In genomic region chr3:132038198-132038825, GRCh38 we compare ENCODE assay signal across 8 cellular contexts. TPM values are rescaled to one million over a fixed set of nuclear protein-coding genes. Genes with fewer than 3 reads are reported as not detected.
DNase-seq lines count a peak whose midpoint lies in the region; ATAC-seq and TF ChIP-seq lines count a peak whose summit lies in the region.

No MANE protein-coding gene starts in this region.

- no peaks in the 10 kb centered on the region for H3F3A ChIP-seq in SK-N-SH (replicated peaks; ENCODE audit: insufficient read depth)

- TF ChIP-seq EP300 in SK-N-SH (IDR thresholded peaks at IDR 0.05; ENCODE audit: borderline replicate concordance in 1 of 2, low read depth in 1 of 2, low read length in 1 of 2): no peak

- no peak overlapping the region for H3K27ac ChIP-seq in SK-N-SH (ENCODE audit: low read depth in 2 of 2, low read length in 1 of 2)
- no peak overlapping the region for H3K27ac ChIP-seq in gastrocnemius medialis

- H3K4me1 ChIP-seq in SK-N-SH (ENCODE audit: control insufficient read depth in 1 of 2, insufficient read depth in 2 of 2, low read depth in 1 of 2, low read length in 1 of 2) (peaks cover 0 to 8% of the 10 kb centered on the region in 2 experiments; a peak in 1 of 4 replicates), gastrocnemius medialis (no peaks in the 10 kb centered on the region), HAP-1 (peaks cover 4% of the 10 kb centered on the region; the same call in 1 of the 2 replicates)

- 0% methylated on average over 1 of the region's 1 CpG for WGBS in SK-N-SH (ENCODE audit: low lambda C conversion rate)

- no peaks in the 10 kb centered on the region for H3K9me2 ChIP-seq in SK-N-SH

- CTCF ChIA-PET in SK-N-SH (lab: Yijun Ruan, JAX): interaction anchor here (0.6 to 4.5 kb wide), 70 partner anchors 8 to 1013 kb away, joined by 3 to 102 read pairs (median 4); no protein-coding TSS in a partner anchor

- H3K4me2 ChIP-seq in SK-N-SH: no peak overlapping the region

- H3K79me2 ChIP-seq in SK-N-SH (ENCODE audit: insufficient read depth): no peaks in the 10 kb centered on the region

- H3K4me3 ChIP-seq in SK-N-SH (ENCODE audit: low read depth in 2 of 2, low read length in 1 of 2): no peak overlapping the region
- H3K4me3 ChIP-seq in kidney epithelial cell (ENCODE audit: low read depth, low read length): no peak overlapping the region
- no peak overlapping the region for H3K4me3 ChIP-seq in gastrocnemius medialis
- no peak overlapping the region for H3K4me3 ChIP-seq in HAP-1

- no peak overlapping the region for H3K9ac ChIP-seq in SK-N-SH

- no peak overlapping the region for H2AFZ ChIP-seq in SK-N-SH (ENCODE audit: low read depth)

- H3K27me3 ChIP-seq in SK-N-SH (ENCODE audit: insufficient read depth) (no peaks in the 10 kb centered on the region; the same call in 1 of the 2 replicates), kidney epithelial cell (ENCODE audit: control insufficient read depth, insufficient read depth, low read length) (peaks cover 18% of the 10 kb centered on the region), gastrocnemius medialis (peaks cover 30 to 47% (median 34%) of the 10 kb centered on the region in 3 donors), HAP-1 (ENCODE audit: low read depth) (peaks cover 27% of the 10 kb centered on the region)

- in situ Hi-C loops in gastrocnemius medialis (cut with MboI; ENCODE audit: low sequenced_read_pairs in 4 of 4): loop anchor here in 1 of 4 donors (25.0 kb wide), 1 partner anchor 1001 kb away; the partner anchor contains the start of genes ASTE1 and NEK11
- in situ Hi-C loops in HAP-1 (cut with MboI; ENCODE audit: low sequenced_read_pairs): loop anchor here (10.0 kb wide), 1 partner anchor 244 kb away; no protein-coding TSS in a partner anchor

- intact Hi-C loops in gastrocnemius medialis (cut with DNase I; ENCODE audit: low total_unique reads): loop anchor here (5.0 kb wide), 1 partner anchor 304 kb away; no protein-coding TSS in a partner anchor

- TF ChIP-seq CTCF in SK-N-SH (IDR thresholded peaks at IDR 0.05) (peak; percentile 75), kidney epithelial cell (IDR thresholded peaks at IDR 0.05; ENCODE audit: insufficient read depth, low read length, poor library complexity, severe bottlenecking) (peak; percentile 68), gastrocnemius medialis (IDR thresholded peaks at IDR 0.05 in 4 of 5, conservative IDR thresholded peaks at IDR 0.05 in 1 of 5) (no peak)

- POLR2A ChIA-PET in SK-N-SH (lab: Yijun Ruan, JAX): interaction anchor here (0.9 kb wide), 1 partner anchor 172 kb away, joined by 3 read pairs; no protein-coding TSS in a partner anchor

- ATAC-seq in GM19452 (IDR thresholded peaks at IDR 0.05; ENCODE audit: unreplicated experiment) (no peak), GM21381 (IDR thresholded peaks at IDR 0.05; ENCODE audit: unreplicated experiment) (no peak), gastrocnemius medialis (no peak)

- DNase-seq in DMS79 (lab: John Stamatoyannopoulos, UW): peak; percentile 8
- DNase-seq in LHCN-M2 (ENCODE audit: low read depth): peak; percentile 24
- peak; percentile 52 for DNase-seq in SK-N-SH
- DNase-seq in kidney epithelial cell (ENCODE audit: low read depth): no peak
- no peak for DNase-seq in gastrocnemius medialis
- no peak for DNase-seq in HAP-1 (ENCODE audit: low spot score in 2 of 2)

- H3K36me3 ChIP-seq in SK-N-SH (replicated peaks in 1 of 2; ENCODE audit: control insufficient read depth in 1 of 2, insufficient read depth in 2 of 2, low read length in 1 of 2): no peaks in the 10 kb centered on the region
- H3K36me3 ChIP-seq in kidney epithelial cell (ENCODE audit: control insufficient read depth, insufficient read depth, low read length): no peaks in the 10 kb centered on the region
- no peaks in the 10 kb centered on the region for H3K36me3 ChIP-seq in gastrocnemius medialis
- no peaks in the 10 kb centered on the region for H3K36me3 ChIP-seq in HAP-1 (replicated peaks)

- no peak for TF ChIP-seq POLR2A in gastrocnemius medialis (IDR thresholded peaks at IDR 0.05)

- H3K9me3 ChIP-seq in SK-N-SH (no peaks in the 10 kb centered on the region), gastrocnemius medialis (no peaks in the 10 kb centered on the region), HAP-1 (no peaks in the 10 kb centered on the region)

- peak; percentile 73 for TF ChIP-seq RAD21 in SK-N-SH (IDR thresholded peaks at IDR 0.05; ENCODE audit: low read length)

- H4K20me1 ChIP-seq in SK-N-SH (ENCODE audit: insufficient read depth): no peaks in the 10 kb centered on the region

TF ChIP-seq in SK-N-SH, 30 proteins besides CTCF, POLR2A, EP300 and RAD21:
- TF ChIP-seq SMC3 (IDR thresholded peaks at IDR 0.05; ENCODE audit: low read depth, low read length) (peak; percentile 62; the same call in 1 of the 2 replicates), ZBTB33 (IDR thresholded peaks at IDR 0.05; ENCODE audit: borderline replicate concordance, low read depth) (no peak)

RNA-seq across cellular contexts. Expression of gene CPNE4, which starts 3.5 kb away (rescaled TPM):
- total RNA-seq in LHCN-M2 (2014; rRNA removed): 0.06 and 0.13 TPM in 2 replicates
- 0.17 TPM for polyA plus RNA-seq in LHCN-M2 (2012)
- polyA plus RNA-seq in SK-N-SH (2012; rRNA removed): not detected in 2 replicates
- polyA plus RNA-seq in SK-N-SH (2012; cell fraction: cytosol; rRNA removed): 0.03 and 0.04 TPM in 2 replicates
- polyA plus RNA-seq in SK-N-SH (2012; cell fraction: nucleus; rRNA removed): 0.08 and 0.18 TPM in 2 replicates
- 2.5 and 3.7 TPM in 2 replicates for total RNA-seq in kidney epithelial cell
- not detected for total RNA-seq in gastrocnemius medialis

Comparison
In these comparisons a context has a peak if more than half of its experiments do, and no peak if none do; other contexts are left out.
1. DNase-seq: peak in DMS79 (single experiment), LHCN-M2 (single experiment) and SK-N-SH (single experiment); none in kidney epithelial cell (single experiment), gastrocnemius medialis (0 of 2) and HAP-1 (0 of 2).
2. CTCF ChIP-seq: peak in SK-N-SH (single experiment) and kidney epithelial cell (single experiment); none in gastrocnemius medialis (0 of 5).